21 cellular contexts compared by ENCODE assay signal in genomic region chrX:72313757-72314156, GRCh38. TPM values are rescaled to one million over a fixed set of nuclear protein-coding genes. Genes with fewer than 3 reads are reported as not detected.
A peak's percentile ranks its signal among the peaks of the same experiment; 100 is the strongest.
DNase-seq lines count a peak whose midpoint lies in the region; ATAC-seq and TF ChIP-seq lines count a peak whose summit lies in the region.
"Had no signal": no experiment of that assay in that cellular context is flagged by ENCODE, and none has a peak within 500 bp of the region (broad histone marks: within the 10 kb centered on the region; RNA-seq: fewer than 3 reads in every experiment).

No MANE protein-coding gene starts in this region.

- peak overlapping the region in 2 of 3 experiments; percentile 24 to 27 for H3K27ac Mint-ChIP-seq in nephron
- H3K27ac Mint-ChIP-seq: CD4-positive, CD25-positive, alpha-beta regulatory T cell; CD8-positive, alpha-beta memory T cell; GM23338 had no signal

- H3K4me3 ChIP-seq in HEK293 (ENCODE audit: low read depth, low read length) (no peak overlapping the region), esophagus muscularis mucosa (no peak overlapping the region), sigmoid colon (no peak overlapping the region), esophagus squamous epithelium (no peak overlapping the region)
- H3K4me3 ChIP-seq: GM12878, GM23338 had no signal

- H3K27me3 Mint-ChIP-seq in nephron (ENCODE audit: low read depth) = peaks cover 10% of the 10 kb centered on the region

- H3K27ac ChIP-seq in HEK293 (ENCODE audit: extremely low read depth, low read depth, low read length) = no peak overlapping the region
- peak overlapping the region; percentile 38 to 62 (median 54) for H3K27ac ChIP-seq in esophagus muscularis mucosa (replicated peaks in 1 of 4)
- H3K27ac ChIP-seq in sigmoid colon = peak overlapping the region; percentile 38 to 65 (median 40)
- no peak overlapping the region for H3K27ac ChIP-seq in esophagus squamous epithelium

- H3K4me3 Mint-ChIP-seq in nephron = no peak overlapping the region
- H3K4me3 Mint-ChIP-seq: CD4-positive, CD25-positive, alpha-beta regulatory T cell; CD8-positive, alpha-beta memory T cell; GM23338 had no signal

- H3K4me1 ChIP-seq in HEK293 (ENCODE audit: control insufficient read depth, insufficient read depth, low read length) (peaks cover 3% of the 10 kb centered on the region), esophagus muscularis mucosa (peaks cover 3 to 27% (median 25%) of the 10 kb centered on the region in 4 donors), sigmoid colon (peaks cover 0 to 21% (median 6%) of the 10 kb centered on the region in 4 donors), esophagus squamous epithelium (peaks cover under 1 to 8% (median 6%) of the 10 kb centered on the region in 3 donors)

- ATAC-seq in left colon = no peak
- ATAC-seq: GM12878, GM23338 had no signal

- no peak for TF ChIP-seq EP300 in esophagus muscularis mucosa (IDR thresholded peaks at IDR 0.05)
- no peak for TF ChIP-seq EP300 in sigmoid colon (IDR thresholded peaks at IDR 0.05)

- intact Hi-C loops in esophagus muscularis mucosa (cut with DNase I) (no loop called here), sigmoid colon (cut with DNase I) (no loop called here), esophagus squamous epithelium (cut with DNase I) (no loop called here), left colon (cut with DNase I, micrococcal nuclease) (no loop called here)

- POLR2A ChIA-PET in HEK293 (lab: Yijun Ruan, JAX) = no interaction called here

- H3K36me3 ChIP-seq in HEK293 (ENCODE audit: control insufficient read depth in 2 of 2, insufficient read depth in 1 of 2, low read length in 2 of 2) (no peaks in the 10 kb centered on the region), esophagus muscularis mucosa (no peaks in the 10 kb centered on the region), sigmoid colon (no peaks in the 10 kb centered on the region), esophagus squamous epithelium (no peaks in the 10 kb centered on the region)
- H3K36me3 ChIP-seq: BE2C had no signal

- 43% methylated on average over 4 of the region's 4 CpGs for WGBS in esophagus muscularis mucosa
- WGBS in sigmoid colon, 2 donors = 78 to 84% methylated on average over 4 of the region's 4 CpGs
- WGBS in esophagus squamous epithelium, 2 donors = 65 to 75% methylated on average over 4 of the region's 4 CpGs

- no peaks in the 10 kb centered on the region for H3K9me3 ChIP-seq in HEK293 (ENCODE audit: control insufficient read depth, insufficient read depth, low read depth, low read length)
- H3K9me3 ChIP-seq in esophagus muscularis mucosa = no peaks in the 10 kb centered on the region
- H3K9me3 ChIP-seq in sigmoid colon = no peaks in the 10 kb centered on the region
- H3K9me3 ChIP-seq in esophagus squamous epithelium = no peaks in the 10 kb centered on the region
- H3K9me3 ChIP-seq: BE2C had no signal

- TF ChIP-seq POLR2A in esophagus muscularis mucosa (IDR thresholded peaks at IDR 0.05; ENCODE audit: low read depth) = no peak
- TF ChIP-seq POLR2A in sigmoid colon (IDR thresholded peaks at IDR 0.05) = no peak
- TF ChIP-seq POLR2A in esophagus squamous epithelium (IDR thresholded peaks at IDR 0.05) = no peak

- peak; percentile 8 for DNase-seq in esophagus muscularis mucosa (ENCODE audit: extremely low spot score)
- no peak for DNase-seq in sigmoid colon
- DNase-seq in esophagus squamous epithelium (lab: John Stamatoyannopoulos, UW) = no peak
- DNase-seq in NCI-H446 (lab: John Stamatoyannopoulos, UW) = no peak
- no peak for DNase-seq in left colon
- DNase-seq in GM20000 (ENCODE audit: low spot score) = no peak
- DNase-seq: ACHN; BE2C; C1 segment of cervical spinal cord; CD4-positive, CD25-positive, alpha-beta regulatory T cell; CD8-positive, alpha-beta memory T cell; COR-L47; DMS 273 treated with DMSO at 0.1 percent for 48 hours; DMS53; DND-41; EL; H7 had no signal

- no peaks in the 10 kb centered on the region for H3K36me3 Mint-ChIP-seq in nephron (ENCODE audit: low read depth)
- H3K36me3 Mint-ChIP-seq: CD4-positive, CD25-positive, alpha-beta regulatory T cell; CD8-positive, alpha-beta memory T cell had no signal

- peaks cover 11% of the 10 kb centered on the region for H3K9me3 Mint-ChIP-seq in nephron
- H3K9me3 Mint-ChIP-seq: GM23338 had no signal

- TF ChIP-seq CTCF in HEK293 (tag by site-specific recombination; IDR thresholded peaks at IDR 0.05) = no peak
- no peak for TF ChIP-seq CTCF in esophagus muscularis mucosa (IDR thresholded peaks at IDR 0.05)
- no peak for TF ChIP-seq CTCF in nephron (IDR thresholded peaks at IDR 0.05; ENCODE audit: unreplicated experiment in 3 of 3)
- no peak for TF ChIP-seq CTCF in sigmoid colon (IDR thresholded peaks at IDR 0.05)
- TF ChIP-seq CTCF in esophagus squamous epithelium (IDR thresholded peaks at IDR 0.05) = no peak
- no peak for TF ChIP-seq CTCF in GM20000 (IDR thresholded peaks at IDR 0.05; ENCODE audit: extremely low read depth, missing control alignments)

- H3K4me1 Mint-ChIP-seq in nephron = peaks cover 34% of the 10 kb centered on the region

- H3K27me3 ChIP-seq in esophagus muscularis mucosa (no peaks in the 10 kb centered on the region), sigmoid colon (peaks cover 0 to 14% (median 0%) of the 10 kb centered on the region in 3 donors), esophagus squamous epithelium (peaks cover 0 to 10% (median 3%) of the 10 kb centered on the region in 4 donors)

- CTCF ChIA-PET in HEK293 (lab: Yijun Ruan, JAX) = no interaction called here

TF ChIP-seq in HEK293, 187 proteins besides CTCF, POLR2A, EP300 and RAD21:
- TF ChIP-seq ZNF747 (tag by site-specific recombination; IDR thresholded peaks at IDR 0.05) (no peak), PRDM1 (tag by site-specific recombination; IDR thresholded peaks at IDR 0.05) (peak; percentile 49; the same call in 1 of the 2 replicates), ZNF18 (tag by site-specific recombination; IDR thresholded peaks at IDR 0.05) (no peak), ZNF600 (tag by site-specific recombination; IDR thresholded peaks at IDR 0.05) (no peak), ZNF670 (tag by site-specific recombination; IDR thresholded peaks at IDR 0.05; ENCODE audit: low read depth) (no peak), FEZF1 (tag by site-specific recombination; IDR thresholded peaks at IDR 0.05) (peak; percentile 55)

RNA-seq across cellular contexts. Expression of gene CITED1, which starts 8.0 kb away (rescaled TPM):
- 1 to 10 TPM in 2 of 4 donors, under 1 TPM in 2; 0.45 to 1.8 (median 1.2) TPM for total RNA-seq in esophagus muscularis mucosa
- total RNA-seq in sigmoid colon = under 1 TPM in 1 of 4 donors, not detected in 3; 0.99 TPM
- 1 to 10 TPM in 1 of 3 donors, under 1 TPM in 1, not detected in 1; 0.52 to 2.4 TPM for polyA plus RNA-seq in sigmoid colon
- not detected for total RNA-seq in esophagus squamous epithelium
- total RNA-seq in left colon = 1 to 10 TPM in 1 of 2 donors, under 1 TPM in 1; 0.67 to 1.0 TPM
- total RNA-seq: CD8-positive, alpha-beta memory T cell; GM12878 had no signal
- polyA plus RNA-seq: CD4-positive, CD25-positive, alpha-beta regulatory T cell; CD8-positive, alpha-beta memory T cell had no signal

RNA-seq across cellular contexts. Expression of gene RPS4X, which starts 36.7 kb away (rescaled TPM):
- total RNA-seq in esophagus muscularis mucosa (1,000 to 10,000 TPM in 1 of 4 donors, 100 to 1,000 TPM in 3; 716 to 1,056 (median 798) TPM), sigmoid colon (1,000 to 10,000 TPM in 3 of 4 donors, 100 to 1,000 TPM in 1; 842 to 1,555 (median 1,107) TPM), esophagus squamous epithelium (1,000 to 10,000 TPM in 2 of 4 donors, 100 to 1,000 TPM in 2; 558 to 1,189 (median 843) TPM), left colon (100 to 1,000 TPM; 855 to 940 TPM)
- polyA plus RNA-seq in sigmoid colon = 1,000 to 10,000 TPM; 1,029 to 2,141 (median 1,186) TPM

Comparison
In these comparisons a context has a peak if more than half of its experiments do, and no peak if none do; other contexts are left out.
1. H3K27ac ChIP-seq: peak in esophagus muscularis mucosa (4 of 4) and sigmoid colon (4 of 4); none in HEK293 (single experiment) and esophagus squamous epithelium (0 of 4).